ENCODE assay signal across 8 cellular contexts in the genomic region with DNA sequence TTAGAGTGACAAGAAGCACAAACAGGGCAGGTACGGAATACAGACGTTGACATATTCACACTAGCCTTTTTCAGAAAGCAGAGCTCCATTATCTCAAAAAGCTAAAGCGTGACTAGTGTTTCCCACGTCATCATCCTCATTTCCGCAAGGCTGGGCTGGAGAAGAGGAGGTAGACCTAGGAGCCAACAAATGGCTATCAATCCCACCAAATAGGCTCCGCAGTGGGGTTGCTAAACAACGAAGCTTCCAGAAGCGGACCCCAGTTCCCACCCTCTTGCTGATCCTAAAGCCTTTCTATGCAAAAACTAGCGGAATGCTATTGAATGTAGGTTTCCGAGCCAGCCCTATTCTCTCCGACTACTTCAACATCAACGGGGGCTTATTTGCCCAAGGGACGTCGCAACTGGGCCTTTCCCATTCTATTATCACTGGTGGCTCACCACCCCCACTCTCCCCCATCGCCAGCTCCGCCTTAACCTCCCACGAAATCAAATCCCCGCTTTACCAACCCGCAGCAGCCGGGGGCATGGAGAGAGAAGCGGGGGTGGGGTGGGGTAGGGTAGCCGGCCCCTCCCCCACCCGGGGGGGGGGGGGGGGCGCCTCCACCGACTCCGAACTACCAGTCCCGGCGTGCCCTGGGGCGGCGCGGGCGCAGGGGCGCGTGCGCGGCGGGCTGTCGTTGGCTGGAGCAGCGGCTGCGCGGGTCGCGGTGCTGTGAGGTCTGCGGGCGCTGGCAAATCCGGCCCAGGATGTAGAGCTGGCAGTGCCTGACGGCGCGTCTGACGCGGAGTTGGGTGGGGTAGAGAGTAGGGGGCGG. TPM values are rescaled to one million over a fixed set of nuclear protein-coding genes. Genes with fewer than 3 reads are reported as not detected.
DNase-seq lines count a peak whose midpoint lies in the region; ATAC-seq lines count a peak whose summit lies in the region.

A gene with protein sequence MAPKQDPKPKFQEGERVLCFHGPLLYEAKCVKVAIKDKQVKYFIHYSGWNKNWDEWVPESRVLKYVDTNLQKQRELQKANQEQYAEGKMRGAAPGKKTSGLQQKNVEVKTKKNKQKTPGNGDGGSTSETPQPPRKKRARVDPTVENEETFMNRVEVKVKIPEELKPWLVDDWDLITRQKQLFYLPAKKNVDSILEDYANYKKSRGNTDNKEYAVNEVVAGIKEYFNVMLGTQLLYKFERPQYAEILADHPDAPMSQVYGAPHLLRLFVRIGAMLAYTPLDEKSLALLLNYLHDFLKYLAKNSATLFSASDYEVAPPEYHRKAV (plus strand): TSS at position 736 of the 817 bp plus-strand sequence. CDS start 128 bp downstream, outside the sequence.

- H2AFZ ChIP-seq in neuron (ENCODE audit: low read depth, low read length) = peak within 1 kb of the TSS; percentile 96

- peak within 1 kb of the TSS; percentile 100 for H3K27ac ChIP-seq in SK-N-MC
- H3K27ac ChIP-seq in stomach smooth muscle (ENCODE audit: low read length) = peak within 1 kb of the TSS; percentile 100

- H3K27me3 ChIP-seq in neuron (ENCODE audit: insufficient read depth, low read length) = no peaks in the 10 kb centered on the region
- H3K27me3 ChIP-seq in stomach smooth muscle (ENCODE audit: control insufficient read depth in 1 of 2, insufficient read depth in 2 of 2, low read length in 2 of 2) = no peaks in the 10 kb centered on the region

- H3K36me3 ChIP-seq in SK-N-MC (ENCODE audit: insufficient read depth, low read length) = no peaks in the 10 kb centered on the region; the same call in 1 of the 2 replicates
- no peaks in the 10 kb centered on the region for H3K36me3 ChIP-seq in neuron (ENCODE audit: insufficient read depth, low read length)
- no peaks in the 10 kb centered on the region for H3K36me3 ChIP-seq in stomach smooth muscle (ENCODE audit: control insufficient read depth in 2 of 2, insufficient read depth in 2 of 2, low read length in 2 of 2)

- H3K36me3 Mint-ChIP-seq in activated naive CD4-positive, alpha-beta T cell treated with anti-CD3 and anti-CD28 coated beads for 36 hours (ENCODE audit: low read depth) = peaks cover 18% of the 10 kb centered on the region

- DNase-seq in G401 (ENCODE audit: low spot score) = peak; percentile 93
- DNase-seq in NCI-H1048 (lab: John Stamatoyannopoulos, UW) = peak; percentile 87
- no peak for DNase-seq in SK-N-MC (ENCODE audit: low read depth, low spot score)
- peak; percentile 96 for DNase-seq in activated naive CD4-positive, alpha-beta T cell treated with anti-CD3 and anti-CD28 coated beads for 36 hours
- DNase-seq in foreskin melanocyte = peak; percentile 93

- H3K4me1 Mint-ChIP-seq in activated naive CD4-positive, alpha-beta T cell treated with anti-CD3 and anti-CD28 coated beads for 36 hours (ENCODE audit: low read depth) = peaks cover 26% of the 10 kb centered on the region

- H3K4me3 ChIP-seq in SK-N-MC (peak within 1 kb of the TSS; percentile 100), neuron (ENCODE audit: low read length) (peak within 1 kb of the TSS; percentile 76), stomach smooth muscle (ENCODE audit: low read length in 2 of 2) (peak within 1 kb of the TSS; percentile 92 to 98)

- CTCF ChIA-PET in activated naive CD4-positive, alpha-beta T cell treated with anti-CD3 and anti-CD28 coated beads for 36 hours (lab: Charles Lee) = interaction anchor here (0.6 to 0.7 kb wide), 2 partner anchors 61 to 214 kb away, joined by 3 to 4 read pairs; no protein-coding TSS in a partner anchor

- peak within 1 kb of the TSS; percentile 100 for H3K4me3 Mint-ChIP-seq in activated naive CD4-positive, alpha-beta T cell treated with anti-CD3 and anti-CD28 coated beads for 36 hours

- peak; percentile 72 for ATAC-seq in HG02588 (IDR thresholded peaks at IDR 0.05; ENCODE audit: unreplicated experiment)

- peak within 1 kb of the TSS; percentile 100 for H3K27ac Mint-ChIP-seq in activated naive CD4-positive, alpha-beta T cell treated with anti-CD3 and anti-CD28 coated beads for 36 hours

- intact Hi-C loops in activated naive CD4-positive, alpha-beta T cell treated with anti-CD3 and anti-CD28 coated beads for 36 hours (cut with micrococcal nuclease) = loop anchor here (2.0 to 5.0 kb wide), 4 partner anchors 110 to 1094 kb away; a partner anchor contains a TSS

- H3K9me3 Mint-ChIP-seq in activated naive CD4-positive, alpha-beta T cell treated with anti-CD3 and anti-CD28 coated beads for 36 hours = no peaks in the 10 kb centered on the region

- H3K9me3 ChIP-seq in SK-N-MC (ENCODE audit: low read depth, low read length) (no peaks in the 10 kb centered on the region), neuron (ENCODE audit: low read length) (no peaks in the 10 kb centered on the region), stomach smooth muscle (ENCODE audit: control insufficient read depth in 2 of 2, low read length in 2 of 2) (no peaks in the 10 kb centered on the region)

- no peaks in the 10 kb centered on the region for H3K27me3 Mint-ChIP-seq in activated naive CD4-positive, alpha-beta T cell treated with anti-CD3 and anti-CD28 coated beads for 36 hours (ENCODE audit: low read depth)

- H3K9ac ChIP-seq in SK-N-MC (ENCODE audit: insufficient read length) (peak within 1 kb of the TSS; percentile 100), stomach smooth muscle (ENCODE audit: low read length in 2 of 2) (peak within 1 kb of the TSS; percentile 100)

- in situ Hi-C loops in G401 (cut with HindIII; ENCODE audit: low sequenced_read_pairs) = no loop called here

- H3K4me1 ChIP-seq in neuron (ENCODE audit: insufficient read depth, low read length) (peaks cover 17% of the 10 kb centered on the region), stomach smooth muscle (ENCODE audit: control insufficient read depth, insufficient read depth, low read length) (peaks cover 15% of the 10 kb centered on the region)

RNA-seq across cellular contexts. Expression of the gene that starts here (rescaled TPM):
- 654 and 661 TPM in 2 replicates for total RNA-seq in G401 (2014; rRNA removed; shearing (Covaris generic))
- 100 to 1,000 TPM; 299 to 338 TPM for total RNA-seq in activated naive CD4-positive, alpha-beta T cell treated with anti-CD3 and anti-CD28 coated beads for 36 hours
